Comparison of ENCODE assay signal across 1 cellular context in the genomic region with DNA sequence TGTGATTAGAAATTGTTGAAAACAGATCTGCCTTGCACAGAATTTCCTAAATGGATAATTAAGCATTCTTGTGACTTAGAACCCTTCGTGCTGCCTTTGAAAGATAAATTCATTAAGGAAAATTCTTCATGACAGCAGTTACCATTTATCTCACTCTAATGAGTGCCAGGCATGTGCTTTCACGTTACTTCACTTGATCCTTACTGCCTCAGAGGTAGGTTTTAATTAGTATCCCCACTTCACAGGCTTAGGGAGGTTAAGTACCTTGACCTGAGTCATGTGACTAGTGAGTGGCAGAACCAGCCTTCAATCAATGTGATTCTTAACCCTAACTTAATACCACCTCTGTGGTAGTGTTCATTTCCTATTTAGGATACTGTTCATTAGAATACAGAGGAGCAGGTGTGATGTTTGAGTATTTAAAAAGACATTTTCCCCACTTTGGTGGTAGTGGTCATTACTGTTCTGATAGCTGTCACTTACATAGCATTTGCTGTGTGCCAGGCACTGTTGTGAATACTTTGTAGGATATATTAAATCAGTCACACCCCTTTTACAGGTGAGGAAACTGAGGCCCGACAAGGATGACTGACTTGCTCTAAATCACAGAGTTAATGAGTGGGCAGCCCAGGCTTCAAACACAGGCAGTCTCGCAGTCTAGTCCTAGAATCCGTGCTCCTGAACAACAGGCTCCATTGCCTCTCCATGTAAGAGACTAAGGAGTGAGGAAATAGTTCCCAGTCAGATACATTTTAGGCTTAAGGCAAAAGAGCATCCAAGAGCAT.
TF ChIP-seq lines count a peak whose summit lies in the region.

No MANE protein-coding gene starts in this region.

TF ChIP-seq in K562, 482 proteins besides CTCF, POLR2A, EP300 and RAD21:
- TF ChIP-seq ATF4 (CRISPR knock-in tag; IDR thresholded peaks at IDR 0.05) (no peak), RBM25 (IDR thresholded peaks at IDR 0.05; ENCODE audit: low read depth, low read length, severe bottlenecking) (peak; percentile 52), ZNF134 (CRISPR knock-in tag; conservative IDR thresholded peaks at IDR 0.05) (no peak)
- TF ChIP-seq, protein P1, sequence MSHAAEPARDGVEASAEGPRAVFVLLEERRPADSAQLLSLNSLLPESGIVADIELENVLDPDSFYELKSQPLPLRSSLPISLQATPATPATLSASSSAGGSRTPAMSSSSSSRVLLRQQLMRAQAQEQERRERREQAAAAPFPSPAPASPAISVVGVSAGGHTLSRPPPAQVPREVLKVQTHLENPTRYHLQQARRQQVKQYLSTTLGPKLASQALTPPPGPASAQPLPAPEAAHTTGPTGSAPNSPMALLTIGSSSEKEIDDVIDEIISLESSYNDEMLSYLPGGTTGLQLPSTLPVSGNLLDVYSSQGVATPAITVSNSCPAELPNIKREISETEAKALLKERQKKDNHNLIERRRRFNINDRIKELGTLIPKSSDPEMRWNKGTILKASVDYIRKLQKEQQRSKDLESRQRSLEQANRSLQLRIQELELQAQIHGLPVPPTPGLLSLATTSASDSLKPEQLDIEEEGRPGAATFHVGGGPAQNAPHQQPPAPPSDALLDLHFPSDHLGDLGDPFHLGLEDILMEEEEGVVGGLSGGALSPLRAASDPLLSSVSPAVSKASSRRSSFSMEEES (CRISPR knock-in tag; IDR thresholded peaks at IDR 0.05) = peak; percentile 67
